ENCODE assay signal across 17 cellular contexts in genomic region chr1:246658567-246658966, GRCh38.
A peak's percentile ranks its signal among the peaks of the same experiment; 100 is the strongest.
DNase-seq lines count a peak whose midpoint lies in the region; ATAC-seq, FAIRE-seq and TF ChIP-seq lines count a peak whose summit lies in the region.
"Had no signal": no experiment of that assay in that cellular context is flagged by ENCODE, and none has a peak within 500 bp of the region (broad histone marks: within the 10 kb centered on the region; RNA-seq: fewer than 3 reads in every experiment).

No MANE protein-coding gene starts in this region.

- TF ChIP-seq CTCF in HEK293 (tag by site-specific recombination; IDR thresholded peaks at IDR 0.05), result no peak
- TF ChIP-seq CTCF in K562 (IDR thresholded peaks at IDR 0.05 in 2 of 3, conservative IDR thresholded peaks at IDR 0.05 in 1 of 3; ENCODE audit: insufficient read depth in 2 of 3, low read depth in 1 of 3, low read length in 3 of 3), result no peak
- no peak for TF ChIP-seq CTCF in nephron progenitor cell (IDR thresholded peaks at IDR 0.05)

- in situ Hi-C loops in K562 (cut with MboI), result no loop called here

- peak; percentile 17 for DNase-seq in activated CD4-positive, alpha-beta T cell treated with anti-CD3 and anti-CD28 coated beads for 36 hours
- no peak for DNase-seq in activated CD4-positive, alpha-beta T cell treated with anti-CD3 and anti-CD28 coated beads for 1 hour
- DNase-seq in K562 (ENCODE audit: extremely low read depth in 1 of 4, low spot score in 3 of 4) (peak in 1 of 4 experiments; percentile 17), nephron progenitor cell (no peak), NCI-H510A treated with DMSO at 0.1 percent for 48 hours (lab: John Stamatoyannopoulos, UW) (no peak), UCSD-AML1 (lab: John Stamatoyannopoulos, UW; ENCODE audit: unreplicated experiment) (no peak)
- DNase-seq: CD4-positive, CD25-positive, alpha-beta regulatory T cell; GOT3; NCI-H1417; NCI-H2029; NCI-H524 treated with DMSO at 0.1 percent for 48 hours; NK-92 treated with Interleukin-12 subunit alpha and Interleukin-12 subunit beta, amount 100 ng/mL, for 24 hours; SJCRH30 had no signal

- BruUV-seq in K562 (replicated peaks; lab: Mats Ljungman, UMichigan), result no TSS peak

- 89% methylated on average over 6 of the region's 6 CpGs for WGBS in K562 (ENCODE audit: insufficient coverage, low coverage, missing lambda C conversion rate)

- FAIRE-seq in K562 (lab: Jason Lieb, UNC), result no peak
- FAIRE-seq: A204.1 had no signal

- H3K27me3 Mint-ChIP-seq in activated CD4-positive, alpha-beta T cell treated with anti-CD3 and anti-CD28 coated beads for 36 hours, result no peaks in the 10 kb centered on the region
- no peaks in the 10 kb centered on the region for H3K27me3 Mint-ChIP-seq in nephron progenitor cell (ENCODE audit: low read depth, poor library complexity)
- H3K27me3 Mint-ChIP-seq: CD4-positive, CD25-positive, alpha-beta regulatory T cell had no signal

- H3K4me3 Mint-ChIP-seq in activated CD4-positive, alpha-beta T cell treated with anti-CD3 and anti-CD28 coated beads for 36 hours, result no peak overlapping the region
- no peak overlapping the region for H3K4me3 Mint-ChIP-seq in nephron progenitor cell
- H3K4me3 Mint-ChIP-seq: CD4-positive, CD25-positive, alpha-beta regulatory T cell had no signal

- H3K9me3 Mint-ChIP-seq in activated CD4-positive, alpha-beta T cell treated with anti-CD3 and anti-CD28 coated beads for 36 hours (ENCODE audit: low read depth), result no peaks in the 10 kb centered on the region
- H3K9me3 Mint-ChIP-seq in nephron progenitor cell, result no peaks in the 10 kb centered on the region
- H3K9me3 Mint-ChIP-seq: CD4-positive, CD25-positive, alpha-beta regulatory T cell had no signal

- no peak overlapping the region for H3K4me3 ChIP-seq in HEK293 (ENCODE audit: low read depth, low read length)
- H3K4me3 ChIP-seq in K562, result no peak overlapping the region
- H3K4me3 ChIP-seq: SJCRH30 had no signal

- H3K9me3 ChIP-seq in HEK293 (ENCODE audit: control insufficient read depth, insufficient read depth, low read depth, low read length) (no peaks in the 10 kb centered on the region), K562 (replicated peaks; ENCODE audit: control insufficient read depth, insufficient read depth, low read depth, low read length) (no peaks in the 10 kb centered on the region)
- H3K9me3 ChIP-seq: SJCRH30 had no signal

- no peak overlapping the region for H3K27ac ChIP-seq in HEK293 (ENCODE audit: extremely low read depth, low read depth, low read length)
- H3K27ac ChIP-seq in K562 (ENCODE audit: extremely low read depth, low read depth, low read length), result no peak overlapping the region
- H3K27ac ChIP-seq: RWPE1, SJCRH30 had no signal

- H3K9ac ChIP-seq in K562 (ENCODE audit: insufficient read depth in 1 of 2, low read depth in 2 of 2, low read length in 2 of 2), result no peak overlapping the region

- no peak for ATAC-seq in activated CD4-positive, alpha-beta T cell treated with anti-CD3 and anti-CD28 coated beads for 36 hours
- ATAC-seq in K562, result peak; percentile 25; the same call in 2 of the 3 replicates
- ATAC-seq in HG03354 (IDR thresholded peaks at IDR 0.05; ENCODE audit: poor library complexity, severe bottlenecking, unreplicated experiment), result no peak

- TF ChIP-seq POLR2A in K562 (conservative IDR thresholded peaks at IDR 0.05), result no peak

- H4K20me1 ChIP-seq in K562 (replicated peaks; ENCODE audit: control insufficient read depth, insufficient read depth, low read length), result no peaks in the 10 kb centered on the region

- intact Hi-C loops in activated CD4-positive, alpha-beta T cell treated with anti-CD3 and anti-CD28 coated beads for 36 hours (cut with DNase I, micrococcal nuclease), result no loop called here
- intact Hi-C loops in K562 (cut with micrococcal nuclease), result no loop called here

- H3K79me2 ChIP-seq in K562 (ENCODE audit: control insufficient read depth, insufficient read depth, low read length), result 0 out of 3 replicates have a peak, but pooled peaks cover 2% of the 10 kb centered on the region

- TF ChIP-seq RAD21 in K562 (CRISPR knock-in tag; conservative IDR thresholded peaks at IDR 0.05 in 1 of 2, IDR thresholded peaks at IDR 0.05 in 1 of 2), result no peak

- no peaks in the 10 kb centered on the region for H3K4me1 Mint-ChIP-seq in activated CD4-positive, alpha-beta T cell treated with anti-CD3 and anti-CD28 coated beads for 36 hours
- peaks cover 16% of the 10 kb centered on the region for H3K4me1 Mint-ChIP-seq in nephron progenitor cell

- H3K27ac Mint-ChIP-seq in activated CD4-positive, alpha-beta T cell treated with anti-CD3 and anti-CD28 coated beads for 36 hours, result no peak overlapping the region
- H3K27ac Mint-ChIP-seq in nephron progenitor cell, result peak overlapping the region; percentile 71

- H3K36me3 Mint-ChIP-seq in activated CD4-positive, alpha-beta T cell treated with anti-CD3 and anti-CD28 coated beads for 36 hours (ENCODE audit: low read depth), result peaks cover 17% of the 10 kb centered on the region
- peaks cover 52% of the 10 kb centered on the region for H3K36me3 Mint-ChIP-seq in nephron progenitor cell (ENCODE audit: low read depth)

- H3K4me1 ChIP-seq in HEK293 (ENCODE audit: control insufficient read depth, insufficient read depth, low read length) (no peaks in the 10 kb centered on the region), K562 (replicated peaks in 1 of 2; ENCODE audit: control insufficient read depth in 2 of 2, insufficient read depth in 2 of 2, low read length in 2 of 2) (no peaks in the 10 kb centered on the region)
- H3K4me1 ChIP-seq: SJCRH30 had no signal

- no peak overlapping the region for H3K4me2 ChIP-seq in K562 (ENCODE audit: insufficient read depth, low read length)

- H3K27me3 ChIP-seq in K562 (ENCODE audit: control insufficient read depth in 2 of 2, insufficient read depth in 2 of 2, low read length in 2 of 2), result no peaks in the 10 kb centered on the region
- H3K27me3 ChIP-seq: SJCRH30 had no signal

- no peak for TF ChIP-seq EP300 in K562 (IDR thresholded peaks at IDR 0.05; ENCODE audit: low read length)

- H3K36me3 ChIP-seq in HEK293 (ENCODE audit: control insufficient read depth in 2 of 2, insufficient read depth in 1 of 2, low read length in 2 of 2), result peaks cover 0 to 5% of the 10 kb centered on the region in 2 experiments; a peak in 1 of 3 replicates
- H3K36me3 ChIP-seq in K562 (ENCODE audit: control insufficient read depth, insufficient read depth, low read length), result peaks cover 83% of the 10 kb centered on the region

- POLR2A ChIA-PET in activated CD4-positive, alpha-beta T cell treated with anti-CD3 and anti-CD28 coated beads for 36 hours (lab: Charles Lee), result no interaction called here
- POLR2A ChIA-PET in HEK293 (lab: Yijun Ruan, JAX) (no interaction called here), K562 (lab: Yijun Ruan, JAX) (interaction anchor here (0.8 to 1.2 kb wide), 3 partner anchors 9 to 85 kb away, joined by 3 read pairs; no protein-coding TSS in a partner anchor)

- CTCF ChIA-PET in activated CD4-positive, alpha-beta T cell treated with anti-CD3 and anti-CD28 coated beads for 36 hours (lab: Charles Lee), result no interaction called here
- CTCF ChIA-PET in HEK293 (lab: Yijun Ruan, JAX) (no interaction called here), K562 (lab: Yijun Ruan, JAX; ENCODE audit: low intra/inter-chr PET ratio) (no interaction called here)

- no peak overlapping the region for H2AFZ ChIP-seq in K562 (ENCODE audit: low read depth, low read length)

- H3K9me1 ChIP-seq in K562 (ENCODE audit: control insufficient read depth, insufficient read depth, low read length), result no peaks in the 10 kb centered on the region

TF ChIP-seq in HEK293, 187 proteins besides CTCF, POLR2A, EP300 and RAD21 (continues in another document):
- TF ChIP-seq ZNF843 (tag by site-specific recombination; IDR thresholded peaks at IDR 0.05), result no peak

TF ChIP-seq in K562, 482 proteins besides CTCF, POLR2A, EP300 and RAD21:
- TF ChIP-seq NFIC (IDR thresholded peaks at IDR 0.05) (peak; percentile 79), SRSF7 (optimal IDR thresholded peaks at IDR 0.05; ENCODE audit: low read depth, low read length) (no peak)
